ENCODE assay signal across 8 cellular contexts in the genomic region with DNA sequence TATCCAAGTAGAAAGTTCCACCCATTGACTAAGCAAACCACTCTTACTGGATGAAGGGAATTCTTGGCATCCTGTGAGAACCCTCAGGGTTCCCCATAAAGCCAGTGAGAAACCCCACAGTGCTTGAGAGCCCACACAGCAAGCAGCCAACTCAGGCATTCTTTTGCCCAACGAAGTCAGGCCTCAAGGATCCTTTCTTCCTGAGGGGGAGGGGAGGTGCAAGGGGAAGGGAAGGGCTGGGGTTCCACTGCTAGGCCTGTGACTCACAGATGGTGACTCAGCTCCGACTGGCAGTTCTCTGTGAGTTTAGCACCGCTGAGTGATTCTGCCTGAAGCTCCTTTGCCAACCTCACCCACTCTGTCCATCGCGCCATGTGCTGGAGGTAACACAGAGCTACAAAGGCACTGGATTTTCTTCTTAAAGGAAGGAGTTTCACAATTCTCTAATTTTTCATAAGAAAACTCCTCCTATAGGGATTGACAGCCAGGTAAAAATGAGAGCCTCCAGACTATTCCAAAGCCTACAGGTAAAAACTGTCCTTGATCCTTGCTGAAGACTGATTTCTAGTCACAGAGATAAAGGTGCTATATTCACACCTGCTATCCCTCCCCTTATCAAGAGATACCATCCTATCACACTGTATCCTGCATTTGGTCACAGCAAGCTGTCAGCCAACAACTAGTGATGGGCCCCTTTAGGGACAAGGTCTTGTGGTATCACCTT. TPM values are rescaled to one million over a fixed set of nuclear protein-coding genes. Genes with fewer than 3 reads are reported as not detected.
DNase-seq lines count a peak whose midpoint lies in the region; ATAC-seq and TF ChIP-seq lines count a peak whose summit lies in the region.

No MANE protein-coding gene starts in this region.

- CTCF ChIA-PET in Calu3 (lab: Charles Lee) = interaction anchor here (1.0 to 1.1 kb wide), 2 partner anchors 15 to 131 kb away, joined by 3 to 4 read pairs; no protein-coding TSS in a partner anchor
- CTCF ChIA-PET in activated CD8-positive, alpha-beta memory T cell treated with anti-CD3 and anti-CD28 coated beads, Interleukin-2, amount 10 ng/mL, durations not matched to agents 7 days and 5 days (lab: Charles Lee) = interaction anchor here (1.0 to 5.0 kb wide), 4 partner anchors 9 to 131 kb away, joined by 3 to 54 read pairs (median 6); no protein-coding TSS in a partner anchor

- TF ChIP-seq CTCF in Calu3 (IDR thresholded peaks at IDR 0.05; ENCODE audit: unreplicated experiment) = no peak
- no peak for TF ChIP-seq CTCF in endothelial cell (IDR thresholded peaks at IDR 0.05; ENCODE audit: unreplicated experiment)

- peaks cover 33% of the 10 kb centered on the region for H3K4me1 Mint-ChIP-seq in Calu3 (ENCODE audit: low read depth, unreplicated experiment)
- peaks cover 71% of the 10 kb centered on the region for H3K4me1 Mint-ChIP-seq in activated CD8-positive, alpha-beta memory T cell treated with anti-CD3 and anti-CD28 coated beads, Interleukin-2, amount 10 ng/mL, durations not matched to agents 7 days and 5 days
- peaks cover 23% of the 10 kb centered on the region for H3K4me1 Mint-ChIP-seq in endothelial cell (ENCODE audit: unreplicated experiment)

- H3K36me3 Mint-ChIP-seq in Calu3 (ENCODE audit: insufficient read depth, unreplicated experiment) (peaks cover 98% of the 10 kb centered on the region), endothelial cell (ENCODE audit: low read depth, unreplicated experiment) (peaks cover 43% of the 10 kb centered on the region)
- H3K36me3 Mint-ChIP-seq in activated CD8-positive, alpha-beta memory T cell treated with anti-CD3 and anti-CD28 coated beads, Interleukin-2, amount 10 ng/mL, durations not matched to agents 7 days and 5 days = peaks cover 96% of the 10 kb centered on the region

- intact Hi-C loops in Calu3 (cut with micrococcal nuclease; ENCODE audit: unreplicated experiment) = no loop called here

- H3K9me3 Mint-ChIP-seq in Calu3 (ENCODE audit: low read depth, unreplicated experiment) (no peaks in the 10 kb centered on the region), endothelial cell (ENCODE audit: unreplicated experiment) (no peaks in the 10 kb centered on the region)
- H3K9me3 Mint-ChIP-seq in activated CD8-positive, alpha-beta memory T cell treated with anti-CD3 and anti-CD28 coated beads, Interleukin-2, amount 10 ng/mL, durations not matched to agents 7 days and 5 days (ENCODE audit: low read depth) = no peaks in the 10 kb centered on the region

- peak overlapping the region; percentile 46 for H3K4me3 Mint-ChIP-seq in Calu3 (ENCODE audit: low read depth, unreplicated experiment)
- H3K4me3 Mint-ChIP-seq in activated CD8-positive, alpha-beta memory T cell treated with anti-CD3 and anti-CD28 coated beads, Interleukin-2, amount 10 ng/mL, durations not matched to agents 7 days and 5 days = peak overlapping the region; percentile 97
- peak overlapping the region; percentile 80 for H3K4me3 Mint-ChIP-seq in endothelial cell (ENCODE audit: unreplicated experiment)

- DNase-seq in Calu3 = peak; percentile 86
- DNase-seq in NCI-H69 (lab: John Stamatoyannopoulos, UW) = peak; percentile 41
- DNase-seq in activated CD8-positive, alpha-beta memory T cell treated with anti-CD3 and anti-CD28 coated beads, Interleukin-2, amount 10 ng/mL, durations not matched to agents 7 days and 5 days = peak; percentile 86
- DNase-seq in endothelial cell (ENCODE audit: low spot score) = peak; percentile 50
- peak; percentile 40 for DNase-seq in midbrain (lab: John Stamatoyannopoulos, UW)
- DNase-seq in stimulated activated CD8-positive, alpha-beta memory T cell treated with anti-CD3 and anti-CD28 coated beads, Interleukin-4, amount 100 ng/mL, for 1 hour (ENCODE audit: low read depth in 2 of 2, low spot score in 1 of 2) = peak; percentile 36 to 64
- no peak for DNase-seq in NAMALWA (ENCODE audit: low spot score)

- H3K27me3 Mint-ChIP-seq in Calu3 (ENCODE audit: unreplicated experiment) = no peaks in the 10 kb centered on the region
- H3K27me3 Mint-ChIP-seq in activated CD8-positive, alpha-beta memory T cell treated with anti-CD3 and anti-CD28 coated beads, Interleukin-2, amount 10 ng/mL, durations not matched to agents 7 days and 5 days = no peaks in the 10 kb centered on the region
- peaks cover 9% of the 10 kb centered on the region for H3K27me3 Mint-ChIP-seq in endothelial cell (ENCODE audit: unreplicated experiment)

- BruUV-seq in Calu3 (replicated peaks; lab: Mats Ljungman, UMichigan) = TSS peak; percentile 81

- peak overlapping the region; percentile 70 for H3K27ac Mint-ChIP-seq in Calu3 (ENCODE audit: unreplicated experiment)
- peak overlapping the region; percentile 80 for H3K27ac Mint-ChIP-seq in activated CD8-positive, alpha-beta memory T cell treated with anti-CD3 and anti-CD28 coated beads, Interleukin-2, amount 10 ng/mL, durations not matched to agents 7 days and 5 days
- H3K27ac Mint-ChIP-seq in endothelial cell (ENCODE audit: unreplicated experiment) = peak overlapping the region; percentile 86

- ATAC-seq in activated CD8-positive, alpha-beta memory T cell treated with anti-CD3 and anti-CD28 coated beads, Interleukin-2, amount 10 ng/mL, durations not matched to agents 7 days and 5 days = peak; percentile 46
- no peak for ATAC-seq in HG03097 (IDR thresholded peaks at IDR 0.05; ENCODE audit: low FRiP score, unreplicated experiment)

RNA-seq across cellular contexts. Expression of gene ENO1, which starts 4.8 kb away (rescaled TPM):
- total RNA-seq in Calu3 (2022) (1,000 and 1,003 TPM in 2 replicates), endothelial cell (ENCODE audit: unreplicated experiment) (626 TPM)
- total RNA-seq in activated CD8-positive, alpha-beta memory T cell treated with anti-CD3 and anti-CD28 coated beads, Interleukin-2, amount 10 ng/mL, durations not matched to agents 7 days and 5 days = 1,000 to 10,000 TPM; 2,070 to 2,300 TPM

RNA-seq across cellular contexts. Expression of gene RERE, which starts 56.2 kb away (rescaled TPM):
- total RNA-seq in Calu3 (2022) (45.9 and 52.8 TPM in 2 replicates), endothelial cell (ENCODE audit: unreplicated experiment) (115 TPM)
- 10 to 100 TPM; 38.3 TPM for total RNA-seq in activated CD8-positive, alpha-beta memory T cell treated with anti-CD3 and anti-CD28 coated beads, Interleukin-2, amount 10 ng/mL, durations not matched to agents 7 days and 5 days

Comparison
In these comparisons a context has a peak if more than half of its experiments do, and no peak if none do; other contexts are left out.
1. H3K4me3 Mint-ChIP-seq: peak in every context shown above with its lines; median percentile 97 in activated CD8-positive, alpha-beta memory T cell treated with anti-CD3 and anti-CD28 coated beads, Interleukin-2, amount 10 ng/mL, durations not matched to agents 7 days and 5 days; 80 in endothelial cell; 46 in Calu3.